9 cellular contexts compared by ENCODE assay signal in the genomic region with DNA sequence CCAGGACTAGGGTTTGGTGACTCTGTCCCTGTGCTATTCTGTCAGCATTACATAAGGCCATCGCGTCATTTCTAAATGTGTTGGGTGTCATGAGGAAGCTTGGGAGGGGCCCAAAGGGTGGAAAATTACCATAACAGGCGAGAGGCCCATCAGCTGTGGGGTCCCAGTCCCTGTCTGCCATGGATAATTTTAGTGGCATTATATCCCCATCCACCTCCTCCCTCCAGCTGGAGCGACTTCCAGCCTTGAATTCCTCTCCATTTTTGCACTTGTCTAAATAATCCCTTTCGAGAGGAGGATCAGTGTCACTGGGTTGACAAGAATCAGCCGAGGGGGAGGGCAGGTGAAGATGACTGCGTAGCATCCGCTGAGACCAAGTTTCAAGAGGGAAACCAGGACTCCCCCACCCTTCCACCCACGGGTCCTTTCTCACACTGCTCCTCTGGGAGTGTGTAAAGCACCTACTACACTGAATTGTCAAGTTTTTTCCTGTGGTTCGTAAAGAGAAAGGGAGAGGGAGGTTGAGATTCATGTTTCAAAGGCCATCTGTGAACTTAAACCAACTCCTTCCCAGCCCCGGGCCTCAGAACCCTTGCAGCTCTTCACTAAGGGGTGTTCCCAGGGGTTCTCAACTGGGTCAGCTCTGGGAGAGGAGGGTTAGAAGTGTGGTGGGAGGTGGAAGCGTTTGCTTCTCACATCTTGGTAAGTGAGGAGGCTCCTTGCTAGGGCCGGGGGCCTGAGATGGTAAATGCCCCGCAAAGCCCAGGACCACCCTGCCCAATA. TPM values are rescaled to one million over a fixed set of nuclear protein-coding genes. Genes with fewer than 3 reads are reported as not detected.
DNase-seq lines count a peak whose midpoint lies in the region; ATAC-seq and TF ChIP-seq lines count a peak whose summit lies in the region.
"Had no signal": no experiment of that assay in that cellular context is flagged by ENCODE, and none has a peak within 500 bp of the region (broad histone marks: within the 10 kb centered on the region; RNA-seq: fewer than 3 reads in every experiment).

No MANE protein-coding gene starts in this region.

- ATAC-seq in GM19452 (IDR thresholded peaks at IDR 0.05; ENCODE audit: unreplicated experiment), result peak; percentile 56
- peak; percentile 66 for ATAC-seq in HG03108 (IDR thresholded peaks at IDR 0.05; ENCODE audit: unreplicated experiment)

- in situ Hi-C loops in GM13976 (cut with MboI; ENCODE audit: low sequenced_read_pairs, unreplicated experiment), result loop anchor here (25.0 kb wide), 2 partner anchors 317 to 517 kb away; no protein-coding TSS in a partner anchor

- peaks cover 36% of the 10 kb centered on the region for H3K4me1 ChIP-seq in left ventricle myocardium inferior
- H3K4me1 ChIP-seq in spleen, result no peaks in the 10 kb centered on the region

- H3K9me3 ChIP-seq in left ventricle myocardium inferior (replicated peaks) (no peaks in the 10 kb centered on the region), spleen (no peaks in the 10 kb centered on the region)

- DNase-seq in GM13976 (ENCODE audit: low spot score) (peak; percentile 78), left ventricle myocardium inferior (no peak), foreskin melanocyte (no peak), amniotic stem cell (lab: John Stamatoyannopoulos, UW) (no peak), spleen (no peak), activated gamma-delta T cell (lab: John Stamatoyannopoulos, UW) (no peak)
- DNase-seq: NCI-H226 had no signal

- H3K27me3 ChIP-seq in left ventricle myocardium inferior (ENCODE audit: low read depth), result no peaks in the 10 kb centered on the region
- no peaks in the 10 kb centered on the region for H3K27me3 ChIP-seq in spleen (replicated peaks in 1 of 7)

- H3K4me3 ChIP-seq in left ventricle myocardium inferior (no peak overlapping the region), spleen (no peak overlapping the region)

- WGBS in spleen, 5 donors, result 72 to 85% (median 79%) methylated on average over 14 of the region's 14 CpGs

- TF ChIP-seq CTCF in GM13976 (IDR thresholded peaks at IDR 0.05; ENCODE audit: borderline replicate concordance, control extremely low read depth, extremely low read depth, insufficient read depth, missing control alignments), result no peak
- no peak for TF ChIP-seq CTCF in left ventricle myocardium inferior (IDR thresholded peaks at IDR 0.05; ENCODE audit: borderline replicate concordance)
- no peak for TF ChIP-seq CTCF in spleen (IDR thresholded peaks at IDR 0.05 in 8 of 11, conservative IDR thresholded peaks at IDR 0.05 in 3 of 11)

- peak overlapping the region; percentile 57 for H3K27ac ChIP-seq in left ventricle myocardium inferior (replicated peaks)
- no peak overlapping the region for H3K27ac ChIP-seq in spleen

- TF ChIP-seq POLR2A in spleen (IDR thresholded peaks at IDR 0.05), result no peak

- no peaks in the 10 kb centered on the region for H3K36me3 ChIP-seq in left ventricle myocardium inferior
- no peaks in the 10 kb centered on the region for H3K36me3 ChIP-seq in spleen

- intact Hi-C loops in left ventricle myocardium inferior (cut with micrococcal nuclease) (no loop called here), spleen (cut with DNase I; ENCODE audit: low total_unique reads) (no loop called here)

RNA-seq across cellular contexts. Expression of a gene that starts 29.2 kb away (rescaled TPM):
- total RNA-seq in left ventricle myocardium inferior, result 1.2 TPM
- total RNA-seq in spleen, result 1 to 10 TPM in 5 of 7 donors, under 1 TPM in 2; 0.43 to 2.6 (median 1.2) TPM
- polyA plus RNA-seq in spleen, result under 1 TPM; 0.33 to 0.52 (median 0.35) TPM

RNA-seq across cellular contexts. Expression of a gene that starts 36.1 kb away (rescaled TPM):
- total RNA-seq in left ventricle myocardium inferior (16.4 TPM), spleen (10 to 100 TPM; 34.6 to 96.8 (median 55.9) TPM)
- polyA plus RNA-seq in spleen, result 10 to 100 TPM; 18.3 to 29.4 (median 20.3) TPM
